Comparison of ENCODE assay signal across 15 cellular contexts in the genomic region with DNA sequence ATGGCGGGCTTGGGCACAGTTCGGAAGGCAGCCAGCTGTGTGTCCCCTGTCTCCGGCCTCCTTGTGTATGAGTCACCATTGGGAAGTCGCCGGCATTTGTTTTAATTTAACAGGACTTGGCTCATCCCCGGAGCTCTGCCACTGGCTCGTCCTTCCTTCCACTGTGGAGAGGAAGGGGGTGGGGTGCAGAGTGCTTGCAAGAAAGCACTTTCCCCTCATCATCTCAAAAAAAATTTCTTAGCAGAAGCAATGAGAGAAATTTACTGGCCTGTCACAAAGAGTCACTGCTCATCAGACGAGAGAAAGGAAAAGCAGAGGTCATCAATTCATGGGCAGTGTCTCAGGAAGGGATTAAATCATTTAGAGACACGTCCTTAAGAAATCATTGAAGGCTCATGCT.
DNase-seq lines count a peak whose midpoint lies in the region; ATAC-seq and TF ChIP-seq lines count a peak whose summit lies in the region.
"Had no signal": no experiment of that assay in that cellular context is flagged by ENCODE, and none has a peak within 500 bp of the region (broad histone marks: within the 10 kb centered on the region; RNA-seq: fewer than 3 reads in every experiment).

No MANE protein-coding gene starts in this region.

- H3K36me3 ChIP-seq in PC-3 (ENCODE audit: low read depth, low read length) (no peaks in the 10 kb centered on the region), neural progenitor cell (no peaks in the 10 kb centered on the region), sigmoid colon (no peaks in the 10 kb centered on the region), upper lobe of left lung (no peaks in the 10 kb centered on the region)

- H3K4me1 Mint-ChIP-seq in neural progenitor cell = peaks cover 9% of the 10 kb centered on the region
- H3K4me1 Mint-ChIP-seq in activated T-cell treated with anti-CD3 and anti-CD28 coated beads, Interleukin-2, amount 50 U/mL, for 24 hours (ENCODE audit: low read depth) = no peaks in the 10 kb centered on the region
- H3K4me1 Mint-ChIP-seq: naive thymus-derived CD4-positive, alpha-beta T cell had no signal

- H3K4me1 ChIP-seq in PC-3 (ENCODE audit: insufficient read depth, low read length) = peaks cover 9% of the 10 kb centered on the region
- H3K4me1 ChIP-seq in neural progenitor cell = no peaks in the 10 kb centered on the region
- H3K4me1 ChIP-seq in sigmoid colon = peaks cover 0 to 10% (median 4%) of the 10 kb centered on the region in 4 donors
- peaks cover 3 to 27% (median 10%) of the 10 kb centered on the region in 4 donors for H3K4me1 ChIP-seq in upper lobe of left lung

- H3K4me2 ChIP-seq in PC-3 (ENCODE audit: low read length) (peak overlapping the region; percentile 70), neural progenitor cell (no peak overlapping the region)
- H3K4me2 ChIP-seq: KMS-11 had no signal

- H3K27ac Mint-ChIP-seq in neural progenitor cell = no peak overlapping the region
- no peak overlapping the region for H3K27ac Mint-ChIP-seq in activated T-cell treated with anti-CD3 and anti-CD28 coated beads, Interleukin-2, amount 50 U/mL, for 24 hours
- H3K27ac Mint-ChIP-seq: activated naive CD4-positive, alpha-beta T cell treated with anti-CD3 and anti-CD28 coated beads, Interleukin-2, amount 50 U/mL, for 72 hours; naive thymus-derived CD4-positive, alpha-beta T cell had no signal

- H3K9me3 Mint-ChIP-seq in neural progenitor cell = peaks cover 5% of the 10 kb centered on the region
- H3K9me3 Mint-ChIP-seq in activated T-cell treated with anti-CD3 and anti-CD28 coated beads, Interleukin-2, amount 50 U/mL, for 24 hours = no peaks in the 10 kb centered on the region
- H3K9me3 Mint-ChIP-seq: activated naive CD4-positive, alpha-beta T cell treated with anti-CD3 and anti-CD28 coated beads, Interleukin-2, amount 50 U/mL, for 72 hours had no signal

- CTCF ChIA-PET in PC-3 (lab: Charles Lee) = no interaction called here

- no peaks in the 10 kb centered on the region for H4K20me1 ChIP-seq in PC-3 (ENCODE audit: low read length)
- H4K20me1 ChIP-seq in neural progenitor cell (ENCODE audit: low read depth) = no peaks in the 10 kb centered on the region

- H3K27ac ChIP-seq in PC-3 (ENCODE audit: low read length) = no peak overlapping the region
- no peak overlapping the region for H3K27ac ChIP-seq in neural progenitor cell
- H3K27ac ChIP-seq in sigmoid colon = no peak overlapping the region
- peak overlapping the region in 1 of 4 donors; percentile 16 for H3K27ac ChIP-seq in upper lobe of left lung
- H3K27ac ChIP-seq: epithelial cell of prostate, KMS-11 had no signal

- 39 to 54% methylated on average over 9 of the region's 9 CpGs for WGBS in sigmoid colon, 2 donors
- 45 to 54% methylated on average over 6 to 9 of the region's 9 CpGs for WGBS in upper lobe of left lung, 2 donors

- TF ChIP-seq POLR2A in sigmoid colon (IDR thresholded peaks at IDR 0.05) = no peak
- TF ChIP-seq POLR2A in upper lobe of left lung (IDR thresholded peaks at IDR 0.05) = no peak

- H3K36me3 Mint-ChIP-seq in neural progenitor cell = no peaks in the 10 kb centered on the region
- H3K36me3 Mint-ChIP-seq in activated T-cell treated with anti-CD3 and anti-CD28 coated beads, Interleukin-2, amount 50 U/mL, for 24 hours (ENCODE audit: low read depth) = no peaks in the 10 kb centered on the region
- H3K36me3 Mint-ChIP-seq: activated naive CD4-positive, alpha-beta T cell treated with anti-CD3 and anti-CD28 coated beads, Interleukin-2, amount 50 U/mL, for 72 hours; naive thymus-derived CD4-positive, alpha-beta T cell had no signal

- H3K27me3 ChIP-seq in PC-3 (ENCODE audit: low read length) (no peaks in the 10 kb centered on the region), neural progenitor cell (no peaks in the 10 kb centered on the region), sigmoid colon (peaks cover 0 to 18% (median 0%) of the 10 kb centered on the region in 3 donors), upper lobe of left lung (no peaks in the 10 kb centered on the region)

- no peak overlapping the region for H3K4me3 ChIP-seq in PC-3 (ENCODE audit: low read length)
- H3K4me3 ChIP-seq in fibroblast of pulmonary artery (replicated peaks; ENCODE audit: low read depth, low read length) = no peak overlapping the region
- no peak overlapping the region for H3K4me3 ChIP-seq in neural progenitor cell
- H3K4me3 ChIP-seq in sigmoid colon = no peak overlapping the region
- H3K4me3 ChIP-seq in upper lobe of left lung = no peak overlapping the region

- H3K9ac ChIP-seq in PC-3 (ENCODE audit: low read length) (no peak overlapping the region), neural progenitor cell (no peak overlapping the region)
- H3K9ac ChIP-seq: KMS-11 had no signal

- no peak overlapping the region for H3K4me3 Mint-ChIP-seq in neural progenitor cell
- no peak overlapping the region for H3K4me3 Mint-ChIP-seq in activated T-cell treated with anti-CD3 and anti-CD28 coated beads, Interleukin-2, amount 50 U/mL, for 24 hours
- H3K4me3 Mint-ChIP-seq: naive thymus-derived CD4-positive, alpha-beta T cell had no signal

- no peaks in the 10 kb centered on the region for H3K79me2 ChIP-seq in PC-3 (ENCODE audit: low read length)
- no peaks in the 10 kb centered on the region for H3K79me2 ChIP-seq in neural progenitor cell (ENCODE audit: low read depth)

- POLR2A ChIA-PET in PC-3 (lab: Charles Lee; ENCODE audit: unreplicated experiment) = no interaction called here

- H3K9me3 ChIP-seq in PC-3 (ENCODE audit: low read length) (no peaks in the 10 kb centered on the region), neural progenitor cell (ENCODE audit: low read depth) (no peaks in the 10 kb centered on the region), sigmoid colon (no peaks in the 10 kb centered on the region), upper lobe of left lung (no peaks in the 10 kb centered on the region)

- intact Hi-C loops in PC-3 (cut with micrococcal nuclease) = no loop called here
- intact Hi-C loops in sigmoid colon (cut with DNase I) = no loop called here

- H3F3A ChIP-seq in PC-3 (ENCODE audit: low read length, unreplicated experiment) (no peaks in the 10 kb centered on the region), neural progenitor cell (ENCODE audit: low read depth) (no peaks in the 10 kb centered on the region)

- ATAC-seq in PC-3 (peak; percentile 96), upper lobe of left lung (ENCODE audit: low FRiP score in 2 of 2) (no peak)
- ATAC-seq: activated naive CD4-positive, alpha-beta T cell treated with anti-CD3 and anti-CD28 coated beads, Interleukin-2, amount 50 U/mL, for 72 hours; naive thymus-derived CD4-positive, alpha-beta T cell had no signal

- no TSS peak for BruUV-seq in PC-3 (replicated peaks; lab: Mats Ljungman, UMichigan)

- H3K27me3 Mint-ChIP-seq in neural progenitor cell (ENCODE audit: insufficient read depth, low read depth) = peaks cover 7% of the 10 kb centered on the region
- H3K27me3 Mint-ChIP-seq in activated T-cell treated with anti-CD3 and anti-CD28 coated beads, Interleukin-2, amount 50 U/mL, for 24 hours = peaks cover 8% of the 10 kb centered on the region

- peak; percentile 42 for DNase-seq in EL
- peak; percentile 47 for DNase-seq in PC-3
- peak; percentile 7 for DNase-seq in fibroblast of pulmonary artery (ENCODE audit: low read depth)
- peak; percentile 31 for DNase-seq in neural progenitor cell (ENCODE audit: low spot score)
- no peak for DNase-seq in sigmoid colon
- no peak for DNase-seq in SKM-1 treated with dmso at 0.1 percent for 144 hours (lab: John Stamatoyannopoulos, UW; ENCODE audit: unreplicated experiment)
- no peak for DNase-seq in activated T-cell treated with anti-CD3 and anti-CD28 coated beads, Interleukin-2, amount 50 U/mL, for 24 hours
- DNase-seq in upper lobe of left lung = no peak
- DNase-seq: naive thymus-derived CD4-positive, alpha-beta T cell; NCI-H187; NCI-H748 treated with DMSO at 0.1 percent for 48 hours; SHP77 treated with DMSO at 0.1 percent for 48 hours had no signal

- H2AFZ ChIP-seq in PC-3 (ENCODE audit: low read length) = 0 out of 2 replicates have a peak overlapping the region, but pooled peaks have one; percentile 26
- H2AFZ ChIP-seq in neural progenitor cell (replicated peaks) = no peak overlapping the region

- TF ChIP-seq EP300 in sigmoid colon (IDR thresholded peaks at IDR 0.05) (no peak), upper lobe of left lung (IDR thresholded peaks at IDR 0.05) (no peak)

- H3K9me2 ChIP-seq in PC-3 (replicated peaks; ENCODE audit: low read length) = no peaks in the 10 kb centered on the region

- TF ChIP-seq CTCF in PC-3 (conservative IDR thresholded peaks at IDR 0.05; ENCODE audit: low read depth, low read length) (no peak), fibroblast of pulmonary artery (IDR thresholded peaks at IDR 0.05; ENCODE audit: low read length, missing control alignments) (no peak), neural progenitor cell (IDR thresholded peaks at IDR 0.05) (no peak), sigmoid colon (IDR thresholded peaks at IDR 0.05) (no peak), upper lobe of left lung (IDR thresholded peaks at IDR 0.05) (no peak)

Comparison
In these comparisons a context has a peak if more than half of its experiments do, and no peak if none do; other contexts are left out.
1. DNase-seq: peak in EL (single experiment), PC-3 (single experiment), fibroblast of pulmonary artery (single experiment) and neural progenitor cell (single experiment); none in sigmoid colon (single experiment), SKM-1 treated with dmso at 0.1 percent for 144 hours (single experiment), activated T-cell treated with anti-CD3 and anti-CD28 coated beads, Interleukin-2, amount 50 U/mL, for 24 hours (single experiment) and upper lobe of left lung (0 of 2).